Comparison of ENCODE assay signal across 20 cellular contexts in genomic region chr6:154078596-154078995, GRCh38. TPM values are rescaled to one million over a fixed set of nuclear protein-coding genes. Genes with fewer than 3 reads are reported as not detected.
"Had no signal": no experiment of that assay in that cellular context is flagged by ENCODE, and none has a peak within 500 bp of the region (broad histone marks: within the 10 kb centered on the region; RNA-seq: fewer than 3 reads in every experiment).

No MANE protein-coding gene starts in this region.

RNA-seq across cellular contexts. Expression of gene OPRM1, which starts 39.6 kb away (rescaled TPM):
- total RNA-seq: colonic mucosa, dermis microvascular lymphatic vessel endothelial cell, endodermal cell, esophagus mucosa, esophagus squamous epithelium, gastrocnemius medialis, glomerular endothelial cell, heart left ventricle, hepatocyte, kidney, left cardiac atrium, left lung, left ventricle myocardium superior, lower leg skin, lower lobe of right lung, lung microvascular endothelial cell, mesenteric fat pad, mesothelial cell of epicardium, myocyte had no signal
- polyA plus RNA-seq: heart left ventricle, hepatocyte, immature natural killer cell had no signal
